In genomic region chr10:36666451-36666850, GRCh38 we compare ENCODE assay signal across 22 cellular contexts.
DNase-seq lines count a peak whose midpoint lies in the region; ATAC-seq, FAIRE-seq and TF ChIP-seq lines count a peak whose summit lies in the region.
"Had no signal": no experiment of that assay in that cellular context is flagged by ENCODE, and none has a peak within 500 bp of the region (broad histone marks: within the 10 kb centered on the region; RNA-seq: fewer than 3 reads in every experiment).

No MANE protein-coding gene starts in this region.

- DNase-seq in SK-N-SH (no peak), choroid plexus epithelial cell (ENCODE audit: low read depth) (peak; percentile 77), iris pigment epithelial cell (ENCODE audit: low read depth) (peak; percentile 48), BE2C (no peak)
- no peak for DNase-seq in activated T-helper 2 cell treated with anti-CD3 and anti-CD28 coated beads, Interferon-gamma antibody, Interleukin-2, Interleukin-4, amounts not matched to agents 10 μg/mL and 5 μg/mL and 100 μg/mL, durations not matched to agents 14 hours and 24 hours and 36 hours (ENCODE audit: low spot score)
- no peak for DNase-seq in activated T-cell treated with anti-CD3 and anti-CD28 coated beads, Interleukin-2, amount 50 U/mL, for 48 hours
- DNase-seq: 8988T; ACHN; AML-193; C1 segment of cervical spinal cord; Caco-2; CD4-positive, alpha-beta memory T cell; DMS153; DND-41; GOT3; HCEC 1CT had no signal

- peaks cover 41% of the 10 kb centered on the region for H3K9me3 Mint-ChIP-seq in activated T-helper 2 cell treated with anti-CD3 and anti-CD28 coated beads, Interferon-gamma antibody, Interleukin-2, Interleukin-4, amounts not matched to agents 10 μg/mL and 5 μg/mL and 100 μg/mL, durations not matched to agents 14 hours and 24 hours and 36 hours

- intact Hi-C loops in activated T-helper 2 cell treated with anti-CD3 and anti-CD28 coated beads, Interferon-gamma antibody, Interleukin-2, Interleukin-4, amounts not matched to agents 10 μg/mL and 5 μg/mL and 100 μg/mL, durations not matched to agents 14 hours and 24 hours and 36 hours (cut with micrococcal nuclease), result no loop called here

- ATAC-seq in SK-N-SH treated with all-trans-retinoic acid at 6 μM for 48 hours, result 0 out of 3 replicates have a peak, but pooled peaks have one; percentile 22
- ATAC-seq: A549 had no signal

- H3K27ac ChIP-seq in SK-N-SH (ENCODE audit: low read depth in 2 of 2, low read length in 1 of 2), result no peak overlapping the region
- H3K27ac ChIP-seq: A549 had no signal

- CTCF ChIA-PET in SK-N-SH (lab: Yijun Ruan, JAX), result no interaction called here

- H3K4me2 ChIP-seq in SK-N-SH, result no peak overlapping the region
- H3K4me2 ChIP-seq: A549 had no signal

- H3K4me1 ChIP-seq in SK-N-SH (ENCODE audit: control insufficient read depth in 1 of 2, insufficient read depth in 2 of 2, low read depth in 1 of 2, low read length in 1 of 2) (peaks cover 0 to 16% of the 10 kb centered on the region in 2 experiments; a peak in 1 of 4 replicates), BE2C (no peaks in the 10 kb centered on the region)
- H3K4me1 ChIP-seq: Caco-2 had no signal

- H3K9me2 ChIP-seq in SK-N-SH, result no peaks in the 10 kb centered on the region

- no peaks in the 10 kb centered on the region for H3K27me3 ChIP-seq in SK-N-SH (ENCODE audit: insufficient read depth)
- H3K27me3 ChIP-seq in BE2C, result no peaks in the 10 kb centered on the region

- H3K9me3 ChIP-seq in SK-N-SH (no peaks in the 10 kb centered on the region), BE2C (no peaks in the 10 kb centered on the region)
- H3K9me3 ChIP-seq: A549, Caco-2 had no signal

- no peak for TF ChIP-seq EP300 in SK-N-SH (IDR thresholded peaks at IDR 0.05; ENCODE audit: borderline replicate concordance in 1 of 2, low read depth in 1 of 2, low read length in 1 of 2)

- no peak overlapping the region for H2AFZ ChIP-seq in SK-N-SH (ENCODE audit: low read depth)

- H3K36me3 ChIP-seq in SK-N-SH (replicated peaks in 1 of 2; ENCODE audit: control insufficient read depth in 1 of 2, insufficient read depth in 2 of 2, low read length in 1 of 2) (no peaks in the 10 kb centered on the region), BE2C (no peaks in the 10 kb centered on the region)

- H3K4me1 Mint-ChIP-seq in activated T-helper 2 cell treated with anti-CD3 and anti-CD28 coated beads, Interferon-gamma antibody, Interleukin-2, Interleukin-4, amounts not matched to agents 10 μg/mL and 5 μg/mL and 100 μg/mL, durations not matched to agents 14 hours and 24 hours and 36 hours (ENCODE audit: low read depth), result no peaks in the 10 kb centered on the region
- H3K4me1 Mint-ChIP-seq: CD4-positive, alpha-beta memory T cell had no signal

- no peaks in the 10 kb centered on the region for H3K36me3 Mint-ChIP-seq in activated T-helper 2 cell treated with anti-CD3 and anti-CD28 coated beads, Interferon-gamma antibody, Interleukin-2, Interleukin-4, amounts not matched to agents 10 μg/mL and 5 μg/mL and 100 μg/mL, durations not matched to agents 14 hours and 24 hours and 36 hours (ENCODE audit: low read depth)
- H3K36me3 Mint-ChIP-seq: CD4-positive, alpha-beta memory T cell had no signal

- no peaks in the 10 kb centered on the region for H3K79me2 ChIP-seq in SK-N-SH (ENCODE audit: insufficient read depth)

- FAIRE-seq in TTC549 (lab: Jason Lieb, UNC), result peak; percentile 75
- FAIRE-seq: A549, G401.6, GM12892, H54 had no signal

- no peaks in the 10 kb centered on the region for H3F3A ChIP-seq in SK-N-SH (replicated peaks; ENCODE audit: insufficient read depth)

- H3K4me3 Mint-ChIP-seq in activated T-helper 2 cell treated with anti-CD3 and anti-CD28 coated beads, Interferon-gamma antibody, Interleukin-2, Interleukin-4, amounts not matched to agents 10 μg/mL and 5 μg/mL and 100 μg/mL, durations not matched to agents 14 hours and 24 hours and 36 hours (ENCODE audit: low read depth), result no peak overlapping the region
- H3K4me3 Mint-ChIP-seq: CD4-positive, alpha-beta memory T cell had no signal

- no peak overlapping the region for H3K4me3 ChIP-seq in SK-N-SH (ENCODE audit: low read depth in 2 of 2, low read length in 1 of 2)
- H3K4me3 ChIP-seq in choroid plexus epithelial cell (ENCODE audit: low read depth, low read length), result no peak overlapping the region
- H3K4me3 ChIP-seq in BE2C (ENCODE audit: low read depth, low read length), result no peak overlapping the region
- H3K4me3 ChIP-seq: A549 had no signal

- no peak overlapping the region for H3K9ac ChIP-seq in SK-N-SH

- POLR2A ChIA-PET in SK-N-SH (lab: Yijun Ruan, JAX), result no interaction called here

- no peak for TF ChIP-seq RAD21 in SK-N-SH (IDR thresholded peaks at IDR 0.05; ENCODE audit: low read length)

- no peaks in the 10 kb centered on the region for H4K20me1 ChIP-seq in SK-N-SH (ENCODE audit: insufficient read depth)

- no peak overlapping the region for H3K27ac Mint-ChIP-seq in activated T-helper 2 cell treated with anti-CD3 and anti-CD28 coated beads, Interferon-gamma antibody, Interleukin-2, Interleukin-4, amounts not matched to agents 10 μg/mL and 5 μg/mL and 100 μg/mL, durations not matched to agents 14 hours and 24 hours and 36 hours
- H3K27ac Mint-ChIP-seq: CD4-positive, alpha-beta memory T cell had no signal

- no peak for TF ChIP-seq CTCF in SK-N-SH (IDR thresholded peaks at IDR 0.05)
- TF ChIP-seq CTCF in choroid plexus epithelial cell (conservative IDR thresholded peaks at IDR 0.05; ENCODE audit: low read depth, low read length), result no peak
- TF ChIP-seq CTCF in BE2C (IDR thresholded peaks at IDR 0.05; ENCODE audit: low read depth, low read length), result no peak

- no peaks in the 10 kb centered on the region for H3K27me3 Mint-ChIP-seq in activated T-helper 2 cell treated with anti-CD3 and anti-CD28 coated beads, Interferon-gamma antibody, Interleukin-2, Interleukin-4, amounts not matched to agents 10 μg/mL and 5 μg/mL and 100 μg/mL, durations not matched to agents 14 hours and 24 hours and 36 hours (ENCODE audit: low read depth)
- H3K27me3 Mint-ChIP-seq: CD4-positive, alpha-beta memory T cell had no signal

TF ChIP-seq in SK-N-SH treated with all-trans-retinoic acid at 6 μM for 48 hours, 23 proteins besides CTCF, POLR2A, EP300 and RAD21 (continues in another document):
- no peak for TF ChIP-seq ZC3H10 (CRISPR knock-in tag; IDR thresholded peaks at IDR 0.05)
- no peak for TF ChIP-seq CSDC2 (CRISPR knock-in tag; IDR thresholded peaks at IDR 0.05)
- no peak for TF ChIP-seq PPARA (CRISPR knock-in tag; IDR thresholded peaks at IDR 0.05; ENCODE audit: borderline replicate concordance)
- TF ChIP-seq POU6F1 (CRISPR knock-in tag; IDR thresholded peaks at IDR 0.05; ENCODE audit: borderline replicate concordance, low read depth), result no peak
- TF ChIP-seq RARB (CRISPR knock-in tag; IDR thresholded peaks at IDR 0.05), result no peak
- no peak for TF ChIP-seq TOX (CRISPR knock-in tag; IDR thresholded peaks at IDR 0.05; ENCODE audit: borderline replicate concordance)
- TF ChIP-seq SNAI2 (CRISPR knock-in tag; IDR thresholded peaks at IDR 0.05), result no peak

TF ChIP-seq in SK-N-SH, 30 proteins besides CTCF, POLR2A, EP300 and RAD21 (continues in another document):
- TF ChIP-seq TAF1 (IDR thresholded peaks at IDR 0.05; ENCODE audit: borderline replicate concordance, low read depth, low read length) (no peak), POLR2AphosphoS5 (IDR thresholded peaks at IDR 0.05; ENCODE audit: low read depth, low read length) (no peak), MAX (IDR thresholded peaks at IDR 0.05; ENCODE audit: low read depth) (no peak), RCOR1 (IDR thresholded peaks at IDR 0.05; ENCODE audit: low read length) (no peak), JUND (IDR thresholded peaks at IDR 0.05) (no peak), SIN3A (IDR thresholded peaks at IDR 0.05; ENCODE audit: borderline replicate concordance, low read depth, low read length) (no peak), IRF3 (IDR thresholded peaks at IDR 0.05; ENCODE audit: low read depth, low read length) (no peak), REST (IDR thresholded peaks at IDR 0.05; ENCODE audit: low read depth, low read length) (no peak)

Comparison
In these comparisons a context has a peak if more than half of its experiments do, and no peak if none do; other contexts are left out.
1. DNase-seq: peak in choroid plexus epithelial cell (single experiment) and iris pigment epithelial cell (single experiment); none in SK-N-SH (single experiment), BE2C (single experiment), activated T-helper 2 cell treated with anti-CD3 and anti-CD28 coated beads, Interferon-gamma antibody, Interleukin-2, Interleukin-4, amounts not matched to agents 10 μg/mL and 5 μg/mL and 100 μg/mL, durations not matched to agents 14 hours and 24 hours and 36 hours (single experiment) and activated T-cell treated with anti-CD3 and anti-CD28 coated beads, Interleukin-2, amount 50 U/mL, for 48 hours (0 of 2).